Comparison of ENCODE assay signal across 3 cellular contexts in genomic region chr2:225326969-225327368, GRCh38.
TF ChIP-seq lines count a peak whose summit lies in the region.

No MANE protein-coding gene starts in this region.

TF ChIP-seq in IMR-90, 13 proteins besides CTCF, POLR2A, EP300 and RAD21:
- no peak for TF ChIP-seq USF2 (IDR thresholded peaks at IDR 0.05; ENCODE audit: low read depth, low read length)
- no peak for TF ChIP-seq MAZ (IDR thresholded peaks at IDR 0.05; ENCODE audit: borderline replicate concordance, low read depth, low read length)
- TF ChIP-seq RFX5 (IDR thresholded peaks at IDR 0.05; ENCODE audit: low read depth, low read length), result no peak
- no peak for TF ChIP-seq BHLHE40 (IDR thresholded peaks at IDR 0.05; ENCODE audit: low read depth, low read length)
- no peak for TF ChIP-seq MAFK (IDR thresholded peaks at IDR 0.05; ENCODE audit: low read depth, low read length)
- TF ChIP-seq CEBPB (IDR thresholded peaks at IDR 0.05; ENCODE audit: low read depth, low read length), result no peak
- TF ChIP-seq FOS (IDR thresholded peaks at IDR 0.05; ENCODE audit: low read depth, low read length), result no peak
- TF ChIP-seq, protein P1, sequence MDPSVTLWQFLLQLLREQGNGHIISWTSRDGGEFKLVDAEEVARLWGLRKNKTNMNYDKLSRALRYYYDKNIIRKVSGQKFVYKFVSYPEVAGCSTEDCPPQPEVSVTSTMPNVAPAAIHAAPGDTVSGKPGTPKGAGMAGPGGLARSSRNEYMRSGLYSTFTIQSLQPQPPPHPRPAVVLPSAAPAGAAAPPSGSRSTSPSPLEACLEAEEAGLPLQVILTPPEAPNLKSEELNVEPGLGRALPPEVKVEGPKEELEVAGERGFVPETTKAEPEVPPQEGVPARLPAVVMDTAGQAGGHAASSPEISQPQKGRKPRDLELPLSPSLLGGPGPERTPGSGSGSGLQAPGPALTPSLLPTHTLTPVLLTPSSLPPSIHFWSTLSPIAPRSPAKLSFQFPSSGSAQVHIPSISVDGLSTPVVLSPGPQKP (IDR thresholded peaks at IDR 0.05; ENCODE audit: borderline replicate concordance, low read depth, low read length), result no peak
- TF ChIP-seq CHD1 (IDR thresholded peaks at IDR 0.05; ENCODE audit: low read depth, low read length), result no peak
- TF ChIP-seq NFE2L2 (IDR thresholded peaks at IDR 0.05; ENCODE audit: low read depth, low read length), result no peak
- no peak for TF ChIP-seq MXI1 (IDR thresholded peaks at IDR 0.05; ENCODE audit: borderline replicate concordance, low read depth, low read length)
- no peak for TF ChIP-seq SMC3 (IDR thresholded peaks at IDR 0.05; ENCODE audit: low read depth, low read length)
- TF ChIP-seq RCOR1 (IDR thresholded peaks at IDR 0.05; ENCODE audit: insufficient replicate concordance, low read length), result no peak

TF ChIP-seq in WTC11, 78 proteins besides CTCF, POLR2A, EP300 and RAD21:
- TF ChIP-seq ZNF423 (CRISPR knock-in tag; IDR thresholded peaks at IDR 0.05), result no peak
- TF ChIP-seq, protein P2, sequence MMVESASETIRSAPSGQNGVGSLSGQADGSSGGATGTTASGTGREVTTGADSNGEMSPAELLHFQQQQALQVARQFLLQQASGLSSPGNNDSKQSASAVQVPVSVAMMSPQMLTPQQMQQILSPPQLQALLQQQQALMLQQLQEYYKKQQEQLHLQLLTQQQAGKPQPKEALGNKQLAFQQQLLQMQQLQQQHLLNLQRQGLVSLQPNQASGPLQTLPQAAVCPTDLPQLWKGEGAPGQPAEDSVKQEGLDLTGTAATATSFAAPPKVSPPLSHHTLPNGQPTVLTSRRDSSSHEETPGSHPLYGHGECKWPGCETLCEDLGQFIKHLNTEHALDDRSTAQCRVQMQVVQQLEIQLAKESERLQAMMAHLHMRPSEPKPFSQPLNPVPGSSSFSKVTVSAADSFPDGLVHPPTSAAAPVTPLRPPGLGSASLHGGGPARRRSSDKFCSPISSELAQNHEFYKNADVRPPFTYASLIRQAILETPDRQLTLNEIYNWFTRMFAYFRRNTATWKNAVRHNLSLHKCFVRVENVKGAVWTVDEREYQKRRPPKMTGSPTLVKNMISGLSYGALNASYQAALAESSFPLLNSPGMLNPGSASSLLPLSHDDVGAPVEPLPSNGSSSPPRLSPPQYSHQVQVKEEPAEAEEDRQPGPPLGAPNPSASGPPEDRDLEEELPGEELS (CRISPR knock-in tag; IDR thresholded peaks at IDR 0.05), result no peak
- TF ChIP-seq CREB1 (CRISPR knock-in tag; IDR thresholded peaks at IDR 0.05), result no peak
- TF ChIP-seq NFYB (CRISPR knock-in tag; conservative IDR thresholded peaks at IDR 0.05; ENCODE audit: low read depth), result no peak
- TF ChIP-seq ZNF512 (CRISPR knock-in tag; IDR thresholded peaks at IDR 0.05; ENCODE audit: borderline replicate concordance), result no peak

TF ChIP-seq in H1, 55 proteins besides CTCF, POLR2A, EP300 and RAD21:
- TF ChIP-seq BCL11A (IDR thresholded peaks at IDR 0.05; ENCODE audit: low read depth in 2 of 2, low read length in 2 of 2) (no peak), SIRT6 (IDR thresholded peaks at IDR 0.05; ENCODE audit: low read length) (no peak), RBBP5 (IDR thresholded peaks at IDR 0.05; ENCODE audit: borderline replicate concordance, low read depth, low read length) (no peak), POU5F1 (IDR thresholded peaks at IDR 0.05; ENCODE audit: low read depth, low read length) (no peak), FOSL1 (IDR thresholded peaks at IDR 0.05; ENCODE audit: insufficient read depth, low read depth, low read length) (no peak), POLR2AphosphoS5 (IDR thresholded peaks at IDR 0.05; ENCODE audit: low read depth, low read length) (no peak), GABPA (IDR thresholded peaks at IDR 0.05; ENCODE audit: borderline replicate concordance, insufficient read depth, low read length) (no peak), CEBPB (IDR thresholded peaks at IDR 0.05; ENCODE audit: low read depth, low read length) (0 out of 2 replicates have a peak, but pooled peaks have one; percentile 44)
